34 cellular contexts compared by ENCODE assay signal in genomic region chrX:129238011-129238410, GRCh38.
"Had no signal": no experiment of that assay in that cellular context is flagged by ENCODE, and none has a peak within 500 bp of the region (broad histone marks: within the 10 kb centered on the region; RNA-seq: fewer than 3 reads in every experiment).

No MANE protein-coding gene starts in this region.

- H3K27ac ChIP-seq: KMS-11 had no signal

- DNase-seq: Karpas-422, Kasumi-1, KG1, MG63, MM.1S, MV-4-11, NCI-H1048, NCI-H1092, NCI-H1092 treated with DMSO at 0.1 percent for 48 hours, NCI-H1105, NCI-H1105 treated with DMSO at 0.1 percent for 48 hours, NCI-H1417, NCI-H1417 treated with DMSO at 0.1 percent for 48 hours, NCI-H1436, NCI-H1436 treated with DMSO at 0.1 percent for 48 hours, NCI-H146, NCI-H1694, NCI-H1694 treated with DMSO at 0.1 percent for 48 hours, NCI-H187, NCI-H187 treated with DMSO at 0.1 percent for 48 hours, NCI-H1930, NCI-H2029, NCI-H2029 treated with DMSO at 0.1 percent for 48 hours, NCI-H2081, NCI-H2081 treated with DMSO at 0.1 percent for 48 hours, NCI-H2107, NCI-H2171, NCI-H2171 treated with DMSO at 0.1 percent for 48 hours, NCI-H2227 treated with DMSO at 0.1 percent for 48 hours, NCI-H226, NCI-H345, NCI-H446, NCI-H446 treated with DMSO at 0.1 percent for 48 hours had no signal

- H3K4me3 ChIP-seq: MG63 had no signal

- H3K27me3 ChIP-seq: MG63 had no signal

- H3K9ac ChIP-seq: KMS-11 had no signal

- H3K9me3 ChIP-seq: MG63 had no signal

- H3K4me2 ChIP-seq: KMS-11 had no signal

- H3K36me3 ChIP-seq: MG63 had no signal
